In the genomic region with DNA sequence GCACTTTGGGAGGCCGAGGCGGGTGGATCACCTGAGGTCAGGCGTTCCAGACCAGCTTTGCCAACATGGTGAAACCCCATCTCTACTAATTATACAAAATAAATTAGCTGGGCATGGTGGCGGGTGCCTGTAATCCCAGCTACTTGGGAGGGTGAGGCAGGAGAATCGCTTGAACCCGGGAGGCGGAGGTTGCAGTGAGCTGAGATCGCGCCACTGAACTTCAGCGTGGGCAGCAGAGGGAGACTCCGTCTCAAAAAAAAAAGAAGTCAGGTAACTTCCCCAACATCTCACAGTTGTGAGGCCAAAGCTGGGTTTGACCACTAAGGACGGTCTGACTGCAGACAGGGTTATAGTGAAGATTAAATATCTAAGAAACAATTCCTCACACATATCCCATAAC, we compare ENCODE assay signal across 4 cellular contexts. TPM values are rescaled to one million over a fixed set of nuclear protein-coding genes. Genes with fewer than 3 reads are reported as not detected.
DNase-seq lines count a peak whose midpoint lies in the region; ATAC-seq, FAIRE-seq and TF ChIP-seq lines count a peak whose summit lies in the region.
"Not testable (repeated sequence)": the region's sequence is repeated elsewhere in the genome, so short reads cannot be mapped to it uniquely, and the experiment has no call there.

No MANE protein-coding gene starts in this region.

- H3K4me2 ChIP-seq in GM12878 (ENCODE audit: control insufficient read depth, insufficient read depth); H1 (ENCODE audit: insufficient read depth in 1 of 2, low read depth in 2 of 2, low read length in 2 of 2); HepG2 (ENCODE audit: low read depth, low read length): not testable (repeated sequence)

- 85% methylated on average over 12 of the region's 12 CpGs for WGBS in GM12878 (ENCODE audit: insufficient coverage, insufficient replicate concordance, low lambda C conversion rate, missing lambda C conversion rate)
- 88% methylated on average over 12 of the region's 12 CpGs; no CpG with 5 or more reads in 1 of the 2 experiments for WGBS in H1 (ENCODE audit: extremely low coverage in 1 of 2, insufficient coverage in 1 of 2, insufficient read length in 1 of 2, insufficient replicate concordance in 2 of 2, low coverage in 1 of 2, low lambda C conversion rate in 2 of 2, missing lambda C conversion rate in 1 of 2), 2 experiments
- 75% methylated on average over 12 of the region's 12 CpGs for WGBS in HepG2 (ENCODE audit: low lambda C conversion rate)

- not testable (repeated sequence) for H4K91ac ChIP-seq in H1 (replicated peaks; ENCODE audit: insufficient read length, low read length)

- TF ChIP-seq RAD21 in GM12878 (IDR thresholded peaks at IDR 0.05; ENCODE audit: insufficient read depth, low read depth, low read length); HepG2 (CRISPR knock-in tag; IDR thresholded peaks at IDR 0.05): not testable (repeated sequence)
- TF ChIP-seq RAD21 in H1 (IDR thresholded peaks at IDR 0.05 in 1 of 2, conservative IDR thresholded peaks at IDR 0.05 in 1 of 2; ENCODE audit: low read depth in 2 of 2, low read length in 2 of 2) = peak; percentile 12 to 23; a peak in 1 of 4 replicates

- not testable (repeated sequence) for H2BK12ac ChIP-seq in H1 (ENCODE audit: low read depth, low read length)

- not testable (repeated sequence) for H3K36me3 ChIP-seq in GM12878 (ENCODE audit: control insufficient read depth in 2 of 2, insufficient read depth in 2 of 2, low read length in 1 of 2); H1 (ENCODE audit: control insufficient read depth in 2 of 4, insufficient read depth in 4 of 4, low read length in 3 of 4); HepG2 (replicated peaks in 1 of 2; ENCODE audit: control insufficient read depth in 1 of 2, insufficient read depth in 2 of 2, low read length in 2 of 2)

- TF ChIP-seq CTCF in GM12878 (IDR thresholded peaks at IDR 0.05 in 2 of 3, conservative IDR thresholded peaks at IDR 0.05 in 1 of 3; ENCODE audit: control insufficient read depth in 2 of 3, extremely low read depth in 1 of 3, insufficient read depth in 1 of 3, low read depth in 3 of 3, low read length in 3 of 3) (peak in 1 of 3 experiments; percentile 18; a peak in 1 of 6 replicates), H1 (IDR thresholded peaks at IDR 0.05; ENCODE audit: control extremely low read depth in 1 of 3, insufficient read depth in 1 of 3, low read depth in 1 of 3, low read length in 3 of 3) (0 out of 4 replicates have a peak, but pooled peaks of 1 of the 3 experiments have one; percentile 9), HepG2 (CRISPR knock-in tag; IDR thresholded peaks at IDR 0.05) (0 out of 2 replicates have a peak, but pooled peaks have one; percentile 24)

- BruUV-seq in GM12878 (replicated peaks; lab: Mats Ljungman, UMichigan); HepG2 (replicated peaks; lab: Mats Ljungman, UMichigan): not testable (repeated sequence)

- not testable (repeated sequence) for H2BK5ac ChIP-seq in H1 (ENCODE audit: low read depth, low read length)

- not testable (repeated sequence) for FAIRE-seq in GM12878 (lab: Jason Lieb, UNC); H1 (lab: Jason Lieb, UNC); HepG2 (lab: Jason Lieb, UNC)

- TF ChIP-seq POLR2A in GM12878 (IDR thresholded peaks at IDR 0.05; ENCODE audit: low read depth, low read length); H1 (IDR thresholded peaks at IDR 0.05; ENCODE audit: control extremely low read depth in 1 of 2, low read depth in 2 of 2, low read length in 2 of 2); HepG2 (IDR thresholded peaks at IDR 0.05; ENCODE audit: insufficient read depth in 1 of 2, low read depth in 2 of 2, low read length in 2 of 2): not testable (repeated sequence)

- H4K20me1 ChIP-seq in GM12878 (ENCODE audit: control insufficient read depth, insufficient read depth); H1 (replicated peaks in 1 of 2; ENCODE audit: control insufficient read depth in 1 of 2, insufficient read depth in 2 of 2, low read length in 2 of 2); HepG2 (ENCODE audit: insufficient read depth, low read length): not testable (repeated sequence)

- SMC1A ChIA-PET in GM12878 (lab: Charles Lee; ENCODE audit: uncharacterized antibody, unreplicated experiment) = interaction anchor here (0.8 to 3.3 kb wide), 8 partner anchors 8 to 100 kb away, joined by 3 to 20 read pairs (median 7); no protein-coding TSS in a partner anchor

- RAD21 ChIA-PET in GM12878 (lab: Charles Lee; ENCODE audit: unreplicated experiment) = interaction anchor here (0.9 to 5.0 kb wide), 10 partner anchors 9 to 559 kb away, joined by 3 to 35 read pairs (median 5); a partner anchor contains a TSS

- not testable (repeated sequence) for H3K18ac ChIP-seq in H1 (ENCODE audit: extremely low read depth, low read length)

- H3K4ac ChIP-seq in H1 (replicated peaks; ENCODE audit: insufficient read length, low read depth, low read length) = not testable (repeated sequence)

- H3K79me1 ChIP-seq in H1 (ENCODE audit: low read depth, low read length) = not testable (repeated sequence)

- not testable (repeated sequence) for H3K23me2 ChIP-seq in H1 (ENCODE audit: low read depth, low read length)

- H2AK5ac ChIP-seq in H1 (ENCODE audit: low read depth, low read length) = not testable (repeated sequence)

- H3K9ac ChIP-seq in GM12878 (ENCODE audit: control insufficient read depth, insufficient read depth, low read length); H1 (replicated peaks in 1 of 4; ENCODE audit: extremely low read depth in 1 of 4, low read depth in 3 of 4, low read length in 3 of 4); HepG2 (ENCODE audit: insufficient read depth, low read depth, low read length): not testable (repeated sequence)

- H3K14ac ChIP-seq in H1 (ENCODE audit: insufficient read length) = not testable (repeated sequence)

- not testable (repeated sequence) for H2BK120ac ChIP-seq in H1 (replicated peaks; ENCODE audit: low read depth, low read length)

- TF ChIP-seq EP300 in GM12878 (IDR thresholded peaks at IDR 0.05; ENCODE audit: borderline replicate concordance in 1 of 2, control insufficient read depth in 1 of 2, low read depth in 2 of 2, low read length in 2 of 2); H1 (IDR thresholded peaks at IDR 0.05; ENCODE audit: borderline replicate concordance in 1 of 2, low read depth in 2 of 2, low read length in 2 of 2); HepG2 (IDR thresholded peaks at IDR 0.05; ENCODE audit: low read depth in 2 of 2, low read length in 2 of 2); HepG2 (CRISPR knock-in tag; IDR thresholded peaks at IDR 0.05; ENCODE audit: borderline replicate concordance): not testable (repeated sequence)

- not testable (repeated sequence) for H3K23ac ChIP-seq in H1 (ENCODE audit: insufficient read length)

- not testable (repeated sequence) for H2AFZ ChIP-seq in GM12878 (ENCODE audit: control insufficient read depth, low read depth, low read length); H1 (ENCODE audit: low read length); HepG2 (ENCODE audit: low read length)

- CTCF ChIA-PET in GM12878 (lab: Yijun Ruan, JAX) (interaction anchor here (0.7 to 5.6 kb wide), 14 partner anchors 8 to 244 kb away, joined by 3 to 77 read pairs (median 8); a partner anchor contains a TSS), H1 (lab: Charles Lee; ENCODE audit: partially characterized antibody) (interaction anchor here (0.6 to 6.5 kb wide), 14 partner anchors 7 to 365 kb away, joined by 3 to 56 read pairs (median 7); a partner anchor contains a TSS)
- CTCF ChIA-PET in HepG2 (lab: Yijun Ruan, JAX; ENCODE audit: low intra/inter-chr PET ratio, low total read pairs) = not testable (repeated sequence)

- not testable (repeated sequence) for H3K4me1 ChIP-seq in GM12878 (ENCODE audit: control insufficient read depth, insufficient read depth, low read length); H1 (replicated peaks in 1 of 4; ENCODE audit: control insufficient read depth in 3 of 4, insufficient read depth in 4 of 4, low read length in 3 of 4)
- peaks cover 26% of the 10 kb centered on the region for H3K4me1 ChIP-seq in HepG2 (ENCODE audit: insufficient read depth, low read length)

- H3K56ac ChIP-seq in H1 (replicated peaks; ENCODE audit: insufficient read length, low read depth, low read length) = not testable (repeated sequence)

- H2BK20ac ChIP-seq in H1 (ENCODE audit: low read length) = not testable (repeated sequence)

- not testable (repeated sequence) for H3K27ac ChIP-seq in GM12878 (ENCODE audit: control insufficient read depth, insufficient read depth); H1 (ENCODE audit: low read depth, low read length); HepG2 (ENCODE audit: extremely low read length, insufficient read depth, low read length)

- H2BK15ac ChIP-seq in H1 (ENCODE audit: low read length) = not testable (repeated sequence)

- H3K4me3 ChIP-seq in GM12878; H1 (ENCODE audit: extremely low read depth in 1 of 4, insufficient read depth in 2 of 4, low read depth in 3 of 4, low read length in 4 of 4); HepG2 (replicated peaks in 1 of 3; ENCODE audit: insufficient read depth in 1 of 3, low read depth in 2 of 3, low read length in 3 of 3): not testable (repeated sequence)

- H4K8ac ChIP-seq in H1 (ENCODE audit: extremely low read depth, insufficient read depth, low read length) = not testable (repeated sequence)

- not testable (repeated sequence) for H3K27me3 ChIP-seq in GM12878 (replicated peaks in 1 of 2; ENCODE audit: control insufficient read depth in 2 of 2, insufficient read depth in 2 of 2, low read length in 1 of 2)
- H3K27me3 ChIP-seq in H1 (replicated peaks in 1 of 4; ENCODE audit: control insufficient read depth in 3 of 4, extremely low read depth in 1 of 4, insufficient read depth in 3 of 4, low read length in 3 of 4) (peaks cover 6 to 27% (median 20%) of the 10 kb centered on the region in 4 experiments), HepG2 (ENCODE audit: control insufficient read depth in 1 of 2, insufficient read depth in 2 of 2, low read length in 2 of 2) (peaks cover 1 to 61% of the 10 kb centered on the region in 2 experiments; a peak in 4 of 5 replicates)

- in situ Hi-C loops in GM12878 (cut with MboI); HepG2 (cut with HindIII; ENCODE audit: extremely low pct_ligation_motif_present, low pct_unique_long_range_greater_than_20kb): not testable (repeated sequence)

- POLR2A ChIA-PET in GM12878 (lab: Charles Lee) (interaction anchor here (0.5 to 2.8 kb wide), 5 partner anchors 13 to 40 kb away, joined by 3 to 22 read pairs (median 3); a partner anchor contains a TSS), H1 (lab: Charles Lee; ENCODE audit: partially characterized antibody) (interaction anchor here (0.6 to 28.1 kb wide), 4 partner anchors 9 to 96 kb away, joined by 3 to 1227 read pairs (median 6); a partner anchor contains a TSS), HepG2 (lab: Yijun Ruan, JAX) (interaction anchor here (0.9 to 4.5 kb wide), 2 partner anchors 9 to 14 kb away, joined by 3 to 25 read pairs; a partner anchor contains a TSS)

- ATAC-seq in GM12878 = 0 out of 3 replicates have a peak, but pooled peaks have one; percentile 13
- ATAC-seq in HepG2 = not testable (repeated sequence)

- DNase-seq in OCI-M1 (lab: John Stamatoyannopoulos, UW) = peak; percentile 29
- DNase-seq in GM12878 (ENCODE audit: low read depth, low spot score); H1 (ENCODE audit: low read depth in 1 of 2, low spot score in 2 of 2); HepG2 (ENCODE audit: low spot score): not testable (repeated sequence)

- intact Hi-C loops in GM12878 (cut with micrococcal nuclease; ENCODE audit: unreplicated experiment); HepG2 (cut with micrococcal nuclease; ENCODE audit: unreplicated experiment): not testable (repeated sequence)

- H3K79me2 ChIP-seq in GM12878 (ENCODE audit: control insufficient read depth, insufficient read depth, low read length); H1 (ENCODE audit: control insufficient read depth in 1 of 2, insufficient read depth in 2 of 2, low read length in 2 of 2); HepG2 (ENCODE audit: insufficient read depth, low read length): not testable (repeated sequence)

- not testable (repeated sequence) for H3K9me3 ChIP-seq in GM12878 (replicated peaks; ENCODE audit: control insufficient read depth, insufficient read depth, low read length); H1 (ENCODE audit: insufficient read depth in 2 of 2, low read depth in 1 of 2, low read length in 1 of 2); HepG2 (ENCODE audit: low read length)

- not testable (repeated sequence) for H4K5ac ChIP-seq in H1 (ENCODE audit: insufficient read length, low read depth, low read length)

RNA-seq across cellular contexts. Expression of a gene that starts 2.9 kb away (rescaled TPM):
- 0.86 TPM in 1 of 2 replicates, not detected in the other for total RNA-seq in GM12878 (2013; cell fraction: nucleolus; rRNA removed)
- 0.93 and 1.6 TPM in 2 replicates for total RNA-seq in GM12878 (2014; rRNA removed)
- total RNA-seq in GM12878 (2014; rRNA removed; fragmentation: Illumina TruSeq; extraction: Trizol) = 2.3 and 2.7 TPM in 2 replicates
- total RNA-seq in GM12878 (2021) = 3.6 and 4.3 TPM in 2 replicates
- 2.1 TPM for polyA plus RNA-seq in GM12878 (2011; ENCODE audit: low read depth)
- 0.20 and 0.27 TPM in 2 replicates for polyA plus RNA-seq in GM12878 (2011; rRNA removed)
- 0.12 and 0.40 TPM in 2 replicates for polyA plus RNA-seq in GM12878 (2011; cell fraction: cytosol; rRNA removed)
- 0.22 and 0.48 TPM in 2 replicates for polyA plus RNA-seq in GM12878 (2011; cell fraction: nucleus; rRNA removed)
- polyA plus RNA-seq in GM12878 (2012) = 3.1 and 4.2 TPM in 2 replicates
- 1.8 and 3.3 TPM in 2 replicates for polyA plus RNA-seq in GM12878 (2014; fragmentation: Illumina TruSeq; extraction: Trizol)
- 1 to 10 TPM; 2.5 to 2.9 TPM for polyA plus RNA-seq in GM12878 (2014; fragmentation: Nextera tagmentation; extraction: Ambion mirVana)
- polyA plus RNA-seq in GM12878 (2014; rRNA removed) = 2.7 and 3.1 TPM in 2 replicates
- polyA plus RNA-seq in GM12878 (2016; fragmentation: Nextera tagmentation; extraction: Ambion mirVana) = 1 to 10 TPM; 2.0 to 3.2 TPM
- not detected in 2 replicates for polyA minus RNA-seq in GM12878 (2011; rRNA and poly(A)+ RNA removed)
- polyA minus RNA-seq in GM12878 (2011; cell fraction: cytosol; rRNA and poly(A)+ RNA removed) = not detected in 2 replicates
- polyA minus RNA-seq in GM12878 (2011; cell fraction: nucleus; rRNA and poly(A)+ RNA removed) = not detected in 2 replicates
- not detected in 2 replicates for total RNA-seq in H1 (2021; fragmentation: NEBNext Ultra II Directional; extraction: Animal tissue kit (Norgen Biotek cat#: 25700))
- polyA plus RNA-seq in H1 (2011; rRNA removed) = 0.24 and 0.25 TPM in 2 replicates
- 0.23 TPM for polyA plus RNA-seq in H1 (2011; cell fraction: cytosol; rRNA removed)
- polyA plus RNA-seq in H1 (2011; cell fraction: nucleus; rRNA removed) = 0.47 TPM
- 0.34 to 0.45 TPM in 2 of 4 replicates, not detected in the others for polyA plus RNA-seq in H1 (2012, experiment 1 of 2)
- polyA plus RNA-seq in H1 (2012, experiment 2 of 2) = not detected
- 0.41 TPM for polyA plus RNA-seq in H1 (2013, experiment 1 of 2)
- polyA plus RNA-seq in H1 (2013, experiment 2 of 2) = 0.70 TPM
- not detected in 2 replicates for polyA minus RNA-seq in H1 (2011; rRNA and poly(A)+ RNA removed)
- polyA minus RNA-seq in H1 (2011; cell fraction: cytosol; rRNA and poly(A)+ RNA removed) = not detected
- not detected for polyA minus RNA-seq in H1 (2011; cell fraction: nucleus; rRNA and poly(A)+ RNA removed)
- total RNA-seq in HepG2 (2016; rRNA removed; fragmentation: Illumina TruSeq; extraction: Trizol) = 0.74 and 1.5 TPM in 2 replicates
- total RNA-seq in HepG2 (2016; cell fraction: cytosol; rRNA removed; fragmentation: Illumina TruSeq; extraction: Trizol; ENCODE audit: low read depth) = 0.81 and 1.5 TPM in 2 replicates
- total RNA-seq in HepG2 (2016; cell fraction: insoluble cytoplasmic fraction; rRNA removed; fragmentation: Illumina TruSeq; extraction: Trizol) = 0.91 TPM in 1 of 2 replicates, not detected in the other
- 0.96 and 1.8 TPM in 2 replicates for total RNA-seq in HepG2 (2016; cell fraction: membrane; rRNA removed; fragmentation: Illumina TruSeq; extraction: Trizol)
- 1.4 TPM in 1 of 2 replicates, not detected in the other for total RNA-seq in HepG2 (2016; cell fraction: nucleus; rRNA removed; fragmentation: Illumina TruSeq; extraction: Trizol)
- 0.48 and 0.61 TPM in 2 replicates for polyA plus RNA-seq in HepG2 (2011; rRNA removed)
- 0.48 and 0.96 TPM in 2 replicates for polyA plus RNA-seq in HepG2 (2011; cell fraction: cytosol; rRNA removed)
- polyA plus RNA-seq in HepG2 (2011; cell fraction: nucleus; rRNA removed) = 0.68 and 0.90 TPM in 2 replicates
- polyA plus RNA-seq in HepG2 (2012) = 0.63 and 1.8 TPM in 2 replicates
- polyA plus RNA-seq in HepG2 (2016; cell fraction: cytosol; fragmentation: Illumina TruSeq; extraction: Trizol; ENCODE audit: low read depth) = 2.3 and 2.4 TPM in 2 replicates
- polyA plus RNA-seq in HepG2 (2016; cell fraction: insoluble cytoplasmic fraction; fragmentation: Illumina TruSeq; extraction: Trizol; ENCODE audit: low read depth) = 0.87 and 4.9 TPM in 2 replicates
- polyA plus RNA-seq in HepG2 (2016; cell fraction: membrane; fragmentation: Illumina TruSeq; extraction: Trizol; ENCODE audit: low read depth) = 1.1 and 2.1 TPM in 2 replicates
- 2.4 TPM in 1 of 2 replicates, not detected in the other for polyA plus RNA-seq in HepG2 (2016; cell fraction: nucleus; fragmentation: Illumina TruSeq; extraction: Trizol; ENCODE audit: insufficient read depth, low read depth)
- 0.50 and 0.94 TPM in 2 replicates for polyA minus RNA-seq in HepG2 (2011; rRNA and poly(A)+ RNA removed; ENCODE audit: low replicate concordance)
- polyA minus RNA-seq in HepG2 (2011; cell fraction: cytosol; rRNA and poly(A)+ RNA removed) = not detected in 2 replicates
- polyA minus RNA-seq in HepG2 (2011; cell fraction: nucleus; rRNA and poly(A)+ RNA removed) = 0.77 TPM in 1 of 2 replicates, not detected in the other

RNA-seq across cellular contexts. Expression of a gene that starts 13.4 kb away (rescaled TPM):
- 68.6 and 83.4 TPM in 2 replicates for total RNA-seq in GM12878 (2013; cell fraction: nucleolus; rRNA removed)
- total RNA-seq in GM12878 (2014; rRNA removed) (16.5 and 16.8 TPM in 2 replicates), GM12878 (2014; rRNA removed; fragmentation: Illumina TruSeq; extraction: Trizol) (36.2 and 39.9 TPM in 2 replicates), GM12878 (2021) (62.3 and 72.8 TPM in 2 replicates), HepG2 (2016; rRNA removed; fragmentation: Illumina TruSeq; extraction: Trizol) (53.7 and 67.0 TPM in 2 replicates)
- 52.9 TPM for polyA plus RNA-seq in GM12878 (2011; ENCODE audit: low read depth)
- polyA plus RNA-seq in GM12878 (2011; rRNA removed) (84.5 and 104 TPM in 2 replicates), GM12878 (2014; fragmentation: Illumina TruSeq; extraction: Trizol) (60.5 and 63.8 TPM in 2 replicates), GM12878 (2014; fragmentation: Nextera tagmentation; extraction: Ambion mirVana) (1 to 10 TPM; 3.8 to 4.1 TPM), GM12878 (2014; rRNA removed) (44.7 and 48.6 TPM in 2 replicates), GM12878 (2016; fragmentation: Nextera tagmentation; extraction: Ambion mirVana) (10 to 100 TPM; 11.1 to 11.5 TPM), H1 (2011; rRNA removed) (143 and 173 TPM in 2 replicates), HepG2 (2011; rRNA removed) (234 and 278 TPM in 2 replicates)
- 78.3 and 81.2 TPM in 2 replicates for polyA plus RNA-seq in GM12878 (2011; cell fraction: cytosol; rRNA removed)
- 72.4 and 101 TPM in 2 replicates for polyA plus RNA-seq in GM12878 (2011; cell fraction: nucleus; rRNA removed)
- polyA plus RNA-seq in GM12878 (2012) = 70.1 and 111 TPM in 2 replicates
- polyA minus RNA-seq in GM12878 (2011; rRNA and poly(A)+ RNA removed) = 71.0 and 98.3 TPM in 2 replicates
- polyA minus RNA-seq in GM12878 (2011; cell fraction: cytosol; rRNA and poly(A)+ RNA removed) = 30.1 and 32.1 TPM in 2 replicates
- 22.1 and 37.8 TPM in 2 replicates for polyA minus RNA-seq in GM12878 (2011; cell fraction: nucleus; rRNA and poly(A)+ RNA removed)
- total RNA-seq in H1 (2021; fragmentation: NEBNext Ultra II Directional; extraction: Animal tissue kit (Norgen Biotek cat#: 25700)) = 140 and 148 TPM in 2 replicates
- polyA plus RNA-seq in H1 (2011; cell fraction: cytosol; rRNA removed) = 181 TPM
- 178 TPM for polyA plus RNA-seq in H1 (2011; cell fraction: nucleus; rRNA removed)
- 161 to 195 TPM (median 173 TPM) in 4 replicates for polyA plus RNA-seq in H1 (2012, experiment 1 of 2)
- polyA plus RNA-seq in H1 (2012, experiment 2 of 2) = 101 TPM
- polyA plus RNA-seq in H1 (2013, experiment 1 of 2) = 146 TPM
- 156 TPM for polyA plus RNA-seq in H1 (2013, experiment 2 of 2)
- polyA minus RNA-seq in H1 (2011; rRNA and poly(A)+ RNA removed) = 193 and 224 TPM in 2 replicates
- 160 TPM for polyA minus RNA-seq in H1 (2011; cell fraction: cytosol; rRNA and poly(A)+ RNA removed)
- polyA minus RNA-seq in H1 (2011; cell fraction: nucleus; rRNA and poly(A)+ RNA removed) = 99.1 TPM
- 4.7 and 5.3 TPM in 2 replicates for total RNA-seq in HepG2 (2016; cell fraction: cytosol; rRNA removed; fragmentation: Illumina TruSeq; extraction: Trizol; ENCODE audit: low read depth)
- 48.3 and 75.7 TPM in 2 replicates for total RNA-seq in HepG2 (2016; cell fraction: insoluble cytoplasmic fraction; rRNA removed; fragmentation: Illumina TruSeq; extraction: Trizol)
- 18.1 and 20.9 TPM in 2 replicates for total RNA-seq in HepG2 (2016; cell fraction: membrane; rRNA removed; fragmentation: Illumina TruSeq; extraction: Trizol)
- 60.7 and 74.8 TPM in 2 replicates for total RNA-seq in HepG2 (2016; cell fraction: nucleus; rRNA removed; fragmentation: Illumina TruSeq; extraction: Trizol)
- polyA plus RNA-seq in HepG2 (2011; cell fraction: cytosol; rRNA removed) = 165 and 176 TPM in 2 replicates
- polyA plus RNA-seq in HepG2 (2011; cell fraction: nucleus; rRNA removed) = 160 and 175 TPM in 2 replicates
- 180 and 241 TPM in 2 replicates for polyA plus RNA-seq in HepG2 (2012)
- polyA plus RNA-seq in HepG2 (2016; cell fraction: cytosol; fragmentation: Illumina TruSeq; extraction: Trizol; ENCODE audit: low read depth) = 4.2 and 4.4 TPM in 2 replicates
- 37.5 and 44.9 TPM in 2 replicates for polyA plus RNA-seq in HepG2 (2016; cell fraction: insoluble cytoplasmic fraction; fragmentation: Illumina TruSeq; extraction: Trizol; ENCODE audit: low read depth)
- polyA plus RNA-seq in HepG2 (2016; cell fraction: membrane; fragmentation: Illumina TruSeq; extraction: Trizol; ENCODE audit: low read depth) = 11.3 and 11.8 TPM in 2 replicates
- polyA plus RNA-seq in HepG2 (2016; cell fraction: nucleus; fragmentation: Illumina TruSeq; extraction: Trizol; ENCODE audit: insufficient read depth, low read depth) = 92.7 and 103 TPM in 2 replicates
- 108 and 333 TPM in 2 replicates for polyA minus RNA-seq in HepG2 (2011; rRNA and poly(A)+ RNA removed; ENCODE audit: low replicate concordance)
- 114 and 124 TPM in 2 replicates for polyA minus RNA-seq in HepG2 (2011; cell fraction: cytosol; rRNA and poly(A)+ RNA removed)
- polyA minus RNA-seq in HepG2 (2011; cell fraction: nucleus; rRNA and poly(A)+ RNA removed) = 57.3 and 65.6 TPM in 2 replicates
